29 cellular contexts compared by ENCODE assay signal in the genomic region with DNA sequence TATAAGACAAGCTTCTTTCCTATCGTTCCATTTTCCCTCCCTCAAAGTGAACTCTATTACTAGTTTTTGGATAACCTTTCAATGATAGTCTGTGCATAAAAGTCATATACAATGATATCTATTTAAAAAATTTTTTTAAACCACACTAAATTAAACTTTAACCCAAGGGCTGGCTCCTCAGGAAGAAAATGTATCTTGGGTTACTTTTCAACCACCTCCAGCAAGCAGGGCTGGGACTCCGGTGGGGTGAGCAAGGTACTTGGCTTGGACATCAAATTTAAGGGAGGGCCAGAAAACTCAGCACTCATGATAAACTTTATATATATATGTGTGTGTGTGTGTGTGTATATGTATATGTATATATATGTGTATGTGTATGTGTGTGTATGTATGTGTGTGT. TPM values are rescaled to one million over a fixed set of nuclear protein-coding genes. Genes with fewer than 3 reads are reported as not detected.
"Had no signal": no experiment of that assay in that cellular context is flagged by ENCODE, and none has a peak within 500 bp of the region (broad histone marks: within the 10 kb centered on the region; RNA-seq: fewer than 3 reads in every experiment).

No MANE protein-coding gene starts in this region.

- H3K27ac ChIP-seq: brain microvascular endothelial cell, coronary artery, dorsolateral prefrontal cortex, heart left ventricle, WERI-Rb-1 had no signal

- H3K36me3 ChIP-seq: brain microvascular endothelial cell, heart left ventricle, WERI-Rb-1 had no signal

- FAIRE-seq: astrocyte, bronchial epithelial cell, frontal cortex had no signal

- H3K4me1 ChIP-seq: heart left ventricle had no signal

- H3K4me3 ChIP-seq: coronary artery, dorsolateral prefrontal cortex, heart left ventricle had no signal

- ATAC-seq: activated CD4-positive, CD25-positive, alpha-beta regulatory T cell treated with anti-CD3 and anti-CD28 coated beads, Interleukin-2, amount 50 U/mL, for 24 hours; activated CD8-positive, alpha-beta T cell treated with anti-CD3 and anti-CD28 coated beads for 36 hours; activated T-cell treated with anti-CD3 and anti-CD28 coated beads, Interleukin-2, amount 50 U/mL, for 4 hours; activated T-helper 17 cell treated with anti-CD3 and anti-CD28 coated beads, Interleukin-2, amount 50 U/mL, for 72 hours; esophagus mucosa; heart left ventricle had no signal

- H3K27me3 ChIP-seq: brain microvascular endothelial cell, dorsolateral prefrontal cortex, heart left ventricle had no signal

- DNase-seq: activated B cell treated with CpG ODN at 0.5 μM for 24 hours; activated CD4-positive, alpha-beta T cell treated with anti-CD3 and anti-CD28 coated beads for 48 hours; activated CD4-positive, alpha-beta T cell treated with anti-CD3 and anti-CD28 coated beads, Interleukin-2, amount 50 U/mL, for 1 hour; activated CD4-positive, alpha-beta T cell treated with anti-CD3 and anti-CD28 coated beads, Interleukin-2, amount 50 U/mL, for 48 hours; activated CD8-positive, alpha-beta memory T cell treated with anti-CD3 and anti-CD28 coated beads for 24 hours; activated CD8-positive, alpha-beta T cell treated with anti-CD3 and anti-CD28 coated beads for 36 hours; activated effector memory CD4-positive, alpha-beta T cell treated with Interleukin-2 at 50 U/mL for 16 hours; activated gamma-delta T cell treated with Interleukin-2 at 50 U/mL for 16 hours; activated naive CD4-positive, alpha-beta T cell treated with anti-CD3 and anti-CD28 coated beads, Interleukin-2, amount 50 U/mL, for 16 hours; activated naive CD4-positive, alpha-beta T cell treated with Interleukin-2 at 50 U/mL for 16 hours; activated T-cell treated with anti-CD3 and anti-CD28 coated beads, Interleukin-2, amount 50 U/mL, for 4 hours; amniotic stem cell; anterior cingulate cortex; brain microvascular endothelial cell; dorsolateral prefrontal cortex; effector memory CD4-positive, alpha-beta T cell; endodermal cell; foreskin fibroblast; glutamatergic neuron; heart left ventricle; T1000; WERI-Rb-1 had no signal

RNA-seq across cellular contexts. Expression of gene PPP1R3G, which starts 13.9 kb away (rescaled TPM):
- total RNA-seq: activated T-cell treated with anti-CD3 and anti-CD28 coated beads, Interleukin-2, amount 50 U/mL, for 4 hours; endodermal cell had no signal
